In genomic region chr10:42754155-42755027, GRCh38 we compare ENCODE assay signal across 8 cellular contexts. TPM values are rescaled to one million over a fixed set of nuclear protein-coding genes. Genes with fewer than 3 reads are reported as not detected.
DNase-seq lines count a peak whose midpoint lies in the region; ATAC-seq and TF ChIP-seq lines count a peak whose summit lies in the region.

No MANE protein-coding gene starts in this region.

- CTCF ChIA-PET in activated B cell treated with CpG ODN at 0.5 μM for 24 hours (lab: Charles Lee): no interaction called here

- H3K4me1 ChIP-seq in endocrine pancreas (ENCODE audit: control insufficient read depth, insufficient read depth, low read length) (no peaks in the 10 kb centered on the region), mucosa of rectum (ENCODE audit: control insufficient read depth in 2 of 2, insufficient read depth in 2 of 2, low read length in 2 of 2) (peaks cover 9 to 15% of the 10 kb centered on the region in 2 donors), upper lobe of left lung (peaks cover 9 to 34% (median 22%) of the 10 kb centered on the region in 4 donors)

- intact Hi-C loops in activated B cell treated with CpG ODN at 0.5 μM for 24 hours (cut with micrococcal nuclease): loop anchor here (1.0 to 10.0 kb wide), 5 partner anchors 28 to 708 kb away; partner anchors contain the start of genes BMS1 and ZNF33B

- peaks cover 50% of the 10 kb centered on the region for H3K27me3 Mint-ChIP-seq in activated B cell treated with CpG ODN at 0.5 μM for 24 hours

- H3K27me3 ChIP-seq in endocrine pancreas (ENCODE audit: control insufficient read depth, insufficient read depth, low read length) (no peaks in the 10 kb centered on the region), mucosa of rectum (ENCODE audit: control insufficient read depth in 2 of 2, insufficient read depth in 2 of 2, low read length in 2 of 2) (peaks cover 16 to 20% of the 10 kb centered on the region in 2 donors), upper lobe of left lung (peaks cover 0 to 19% (median 11%) of the 10 kb centered on the region in 4 donors)

- no peak for TF ChIP-seq EP300 in upper lobe of left lung (IDR thresholded peaks at IDR 0.05)

- H3K9me3 Mint-ChIP-seq in activated B cell treated with CpG ODN at 0.5 μM for 24 hours: no peaks in the 10 kb centered on the region

- no peak for TF ChIP-seq CTCF in activated B cell treated with CpG ODN at 0.5 μM for 24 hours (IDR thresholded peaks at IDR 0.05)
- peak in 2 of 6 experiments; percentile 20 to 42 for TF ChIP-seq CTCF in upper lobe of left lung (IDR thresholded peaks at IDR 0.05)

- H3K9ac ChIP-seq in endocrine pancreas (ENCODE audit: control insufficient read depth, insufficient read depth, low read length) (peak overlapping the region; percentile 68), mucosa of rectum (ENCODE audit: low read depth in 1 of 2, low read length in 2 of 2) (peak overlapping the region; percentile 24 to 57)

- H3K9me3 ChIP-seq in endocrine pancreas (ENCODE audit: control insufficient read depth, low read length): no peaks in the 10 kb centered on the region
- H3K9me3 ChIP-seq in mucosa of rectum (ENCODE audit: control insufficient read depth in 2 of 2, low read length in 2 of 2): no peaks in the 10 kb centered on the region
- H3K9me3 ChIP-seq in upper lobe of left lung: no peaks in the 10 kb centered on the region

- 2% methylated on average over 20 to 43 of the region's 89 CpGs for WGBS in upper lobe of left lung, 2 donors

- peak overlapping the region; percentile 83 for H3K4me3 Mint-ChIP-seq in activated B cell treated with CpG ODN at 0.5 μM for 24 hours

- no peaks in the 10 kb centered on the region for H3K36me3 Mint-ChIP-seq in activated B cell treated with CpG ODN at 0.5 μM for 24 hours (ENCODE audit: low read depth)

- no peaks in the 10 kb centered on the region for H3K36me3 ChIP-seq in endocrine pancreas (ENCODE audit: control insufficient read depth, insufficient read depth, low read length)
- H3K36me3 ChIP-seq in mucosa of rectum (ENCODE audit: control insufficient read depth in 2 of 2, insufficient read depth in 2 of 2, low read length in 2 of 2): no peaks in the 10 kb centered on the region
- no peaks in the 10 kb centered on the region for H3K36me3 ChIP-seq in upper lobe of left lung

- H3K4me3 ChIP-seq in endocrine pancreas (ENCODE audit: control insufficient read depth, insufficient read depth, low read length): no peak overlapping the region
- H3K4me3 ChIP-seq in mucosa of rectum (ENCODE audit: low read length in 2 of 2): peak overlapping the region; percentile 61 to 71
- peak overlapping the region; percentile 49 to 66 (median 57) for H3K4me3 ChIP-seq in upper lobe of left lung

- H3K27ac ChIP-seq in mucosa of rectum (ENCODE audit: low read depth in 2 of 2, low read length in 2 of 2) (no peak overlapping the region), upper lobe of left lung (peak overlapping the region; percentile 26 to 79 (median 57))

- DNase-seq in NCI-H82 (lab: John Stamatoyannopoulos, UW) (peak; percentile 42), NCI-H82 treated with DMSO at 0.1 percent for 48 hours (lab: John Stamatoyannopoulos, UW; ENCODE audit: unreplicated experiment) (no peak), activated B cell treated with CpG ODN at 0.5 μM for 24 hours (peak; percentile 29), upper lobe of left lung (peak in 1 of 2 donors; percentile 90)
- DNase-seq in NK-92 treated with Interleukin-12 subunit alpha and Interleukin-12 subunit beta, amount 100 ng/mL, for 24 hours (lab: John Stamatoyannopoulos, UW): no peak

- TF ChIP-seq POLR2A in upper lobe of left lung (IDR thresholded peaks at IDR 0.05): peak in 1 of 4 donors; percentile 14

- POLR2A ChIA-PET in activated B cell treated with CpG ODN at 0.5 μM for 24 hours (lab: Charles Lee): interaction anchor here (0.6 to 2.0 kb wide), 2 partner anchors 28 to 655 kb away, joined by 4 to 9 read pairs; partner anchors contain the start of genes BMS1 and HNRNPF

- no peak overlapping the region for H3K27ac Mint-ChIP-seq in activated B cell treated with CpG ODN at 0.5 μM for 24 hours

- peaks cover 14% of the 10 kb centered on the region for H3K4me1 Mint-ChIP-seq in activated B cell treated with CpG ODN at 0.5 μM for 24 hours

- ATAC-seq in activated B cell treated with CpG ODN at 0.5 μM for 24 hours (ENCODE audit: low read depth) (peak; percentile 41), upper lobe of left lung (ENCODE audit: low FRiP score in 2 of 2) (peak; percentile 32 to 83), HG03460 (IDR thresholded peaks at IDR 0.05; ENCODE audit: unreplicated experiment) (no peak)

RNA-seq across cellular contexts. Expression of gene BMS1, which starts 28.2 kb away (rescaled TPM):
- total RNA-seq in activated B cell treated with CpG ODN at 0.5 μM for 24 hours: 24.6 and 25.1 TPM in 2 replicates
- 10 to 100 TPM in 5 of 6 donors, 1 to 10 TPM in 1; 8.1 to 19.3 (median 14.3) TPM for total RNA-seq in upper lobe of left lung

Comparison
In these comparisons a context has a peak if more than half of its experiments do, and no peak if none do; other contexts are left out.
1. DNase-seq: peak in NCI-H82 (single experiment) and activated B cell treated with CpG ODN at 0.5 μM for 24 hours (single experiment); none in NCI-H82 treated with DMSO at 0.1 percent for 48 hours (single experiment) and NK-92 treated with Interleukin-12 subunit alpha and Interleukin-12 subunit beta, amount 100 ng/mL, for 24 hours (single experiment).
2. H3K27ac ChIP-seq: peak in upper lobe of left lung (4 of 4); none in mucosa of rectum (0 of 2).